8 cellular contexts compared by ENCODE assay signal in genomic region chr19:47447470-47448359, GRCh38. TPM values are rescaled to one million over a fixed set of nuclear protein-coding genes. Genes with fewer than 3 reads are reported as not detected.
A peak's percentile ranks its signal among the peaks of the same experiment; 100 is the strongest.
DNase-seq lines count a peak whose midpoint lies in the region; ATAC-seq and TF ChIP-seq lines count a peak whose summit lies in the region.

No MANE protein-coding gene starts in this region.

- H3K36me3 ChIP-seq in SJSA1 (no peaks in the 10 kb centered on the region; the same call in 1 of the 2 replicates), adipocyte (ENCODE audit: control insufficient read depth, insufficient read depth, low read length, severe bottlenecking) (no peaks in the 10 kb centered on the region)

- no peak overlapping the region for H3K9ac ChIP-seq in adipocyte (ENCODE audit: low read length)

- DNase-seq in HEK293T (ENCODE audit: extremely low spot score) (peak; percentile 97), SJSA1 (ENCODE audit: low read depth in 1 of 2, low spot score in 2 of 2) (peak; percentile 38 to 68), adipocyte (ENCODE audit: low read depth) (peak; percentile 53), hypothalamus (lab: John Stamatoyannopoulos, UW) (peak in 36 of 51 donors; percentile 4 to 75 (median 44)), HuH-7 (ENCODE audit: low spot score) (no peak)
- peak; percentile 47 for DNase-seq in stimulated activated CD4-positive, alpha-beta T cell treated with anti-CD3 and anti-CD28 coated beads, Interleukin-12 subunit alpha, Interleukin-12 subunit beta, amount 100 ng/mL, for 4 hours

- POLR2A ChIA-PET in HEK293T (lab: Yijun Ruan, JAX): interaction anchor here (1.7 to 1.9 kb wide), 2 partner anchors 11 to 36 kb away, joined by 4 to 6 read pairs; partner anchors contain the start of gene KPTN

- CTCF ChIA-PET in HEK293T (lab: Yijun Ruan, JAX): interaction anchor here (0.6 to 1.5 kb wide), 3 partner anchors 11 to 265 kb away, joined by 3 to 4 read pairs (median 3); partner anchors contain the start of genes EHD2 and KPTN

- H3K4me3 ChIP-seq in SJSA1 (no peak overlapping the region), adipocyte (ENCODE audit: low read length) (no peak overlapping the region)

- ATAC-seq in GM21515 (IDR thresholded peaks at IDR 0.05; ENCODE audit: unreplicated experiment): no peak
- no peak for ATAC-seq in GM21423 (IDR thresholded peaks at IDR 0.05; ENCODE audit: unreplicated experiment)

- H3K4me1 ChIP-seq in SJSA1 (replicated peaks) (peaks cover 13% of the 10 kb centered on the region), adipocyte (ENCODE audit: control insufficient read depth, insufficient read depth, low read length) (peaks cover 4% of the 10 kb centered on the region)

- no peak overlapping the region for H3K27ac ChIP-seq in SJSA1

- H3K9me3 ChIP-seq in SJSA1 (replicated peaks) (peaks cover 11% of the 10 kb centered on the region), adipocyte (ENCODE audit: control insufficient read depth, low read length) (peaks cover 5% of the 10 kb centered on the region)

- H3K27me3 ChIP-seq in SJSA1 (replicated peaks): peaks cover 96% of the 10 kb centered on the region
- peaks cover 66% of the 10 kb centered on the region for H3K27me3 ChIP-seq in adipocyte (replicated peaks; ENCODE audit: control insufficient read depth, insufficient read depth, low read length)

TF ChIP-seq in HEK293T, 16 proteins besides CTCF, POLR2A, EP300 and RAD21:
- TF ChIP-seq HDGF (IDR thresholded peaks at IDR 0.05; ENCODE audit: borderline replicate concordance) (peak; percentile 84; the same call in 1 of the 2 replicates), PKNOX1 (IDR thresholded peaks at IDR 0.05) (no peak), NFRKB (IDR thresholded peaks at IDR 0.05) (no peak), TARDBP (IDR thresholded peaks at IDR 0.05) (no peak), ELF4 (IDR thresholded peaks at IDR 0.05) (no peak), ARNT (IDR thresholded peaks at IDR 0.05) (no peak), SP1 (IDR thresholded peaks at IDR 0.05) (peak; percentile 68), L3MBTL2 (conservative IDR thresholded peaks at IDR 0.05) (peak; percentile 78), FOXA1 (IDR thresholded peaks at IDR 0.05) (no peak), FOXK2 (IDR thresholded peaks at IDR 0.05) (no peak), SUZ12 (IDR thresholded peaks at IDR 0.05) (no peak)
TF ChIP-seq in HEK293T: peak in this region for 3.

RNA-seq across cellular contexts. Expression of gene SLC8A2, which starts 24.0 kb away (rescaled TPM):
- total RNA-seq in SJSA1 (2014; rRNA removed; shearing (Covaris generic)): not detected in 2 replicates

RNA-seq across cellular contexts. Expression of gene MEIS3, which starts 28.4 kb away (rescaled TPM):
- 25.0 and 50.8 TPM in 2 replicates for total RNA-seq in SJSA1 (2014; rRNA removed; shearing (Covaris generic))

RNA-seq across cellular contexts. Expression of gene KPTN, which starts 36.3 kb away (rescaled TPM):
- total RNA-seq in SJSA1 (2014; rRNA removed; shearing (Covaris generic)): 3.2 and 7.2 TPM in 2 replicates
